Comparison of ENCODE assay signal across 11 cellular contexts in the genomic region with DNA sequence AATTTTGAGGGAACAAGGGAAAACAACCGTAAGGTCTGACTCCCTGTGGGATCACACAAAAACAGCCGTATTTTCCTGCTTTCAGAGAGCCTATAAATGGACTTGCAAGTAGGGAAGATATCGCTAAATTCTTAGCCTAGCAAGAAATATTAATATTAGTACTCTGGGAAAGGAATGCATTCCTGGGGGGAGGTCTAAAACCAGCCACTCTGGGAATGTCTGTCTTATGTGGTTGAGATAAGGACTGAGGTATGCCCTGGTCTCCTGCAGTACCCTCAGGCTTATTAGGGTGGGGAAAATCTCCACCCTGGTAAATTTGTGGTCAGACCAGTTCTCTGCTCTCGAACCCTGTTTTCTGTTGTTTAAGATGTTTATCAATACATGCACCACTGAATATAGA. TPM values are rescaled to one million over a fixed set of nuclear protein-coding genes. Genes with fewer than 3 reads are reported as not detected.
"Had no signal": no experiment of that assay in that cellular context is flagged by ENCODE, and none has a peak within 500 bp of the region (broad histone marks: within the 10 kb centered on the region; RNA-seq: fewer than 3 reads in every experiment).

No MANE protein-coding gene starts in this region.

RNA-seq across cellular contexts. Expression of a gene that starts 16.0 kb away (rescaled TPM):
- total RNA-seq: OCI-LY7, PC-3, PC-9, Peyer's patch, Right ventricle myocardium inferior, Right ventricle myocardium superior, RPMI7951, SJCRH30, SJSA1, SK-MEL-5 had no signal
- polyA plus RNA-seq: SK-N-SH had no signal
